ENCODE assay signal across 14 cellular contexts in genomic region chr2:28296243-28296642, GRCh38.
A peak's percentile ranks its signal among the peaks of the same experiment; 100 is the strongest.
DNase-seq lines count a peak whose midpoint lies in the region; ATAC-seq and TF ChIP-seq lines count a peak whose summit lies in the region.
"Had no signal": no experiment of that assay in that cellular context is flagged by ENCODE, and none has a peak within 500 bp of the region (broad histone marks: within the 10 kb centered on the region; RNA-seq: fewer than 3 reads in every experiment).

No MANE protein-coding gene starts in this region.

- no peak overlapping the region for H3K4me3 ChIP-seq in epithelial cell of proximal tubule (ENCODE audit: low read depth, low read length)

- CTCF ChIA-PET in RWPE1 (lab: Yijun Ruan, JAX): interaction anchor here (0.6 kb wide), 1 partner anchor 228 kb away, joined by 3 read pairs; no protein-coding TSS in a partner anchor
- CTCF ChIA-PET in activated naive CD4-positive, alpha-beta T cell treated with anti-CD3 and anti-CD28 coated beads, Interleukin-2, amount 10 ng/mL, durations not matched to agents 7 days and 5 days (lab: Charles Lee): no interaction called here

- H3K27ac ChIP-seq in RWPE1: no peak overlapping the region

- peak; percentile 41 for ATAC-seq in activated naive CD8-positive, alpha-beta T cell treated with anti-CD3 and anti-CD28 coated beads, Interleukin-2, amount 50 U/mL, for 24 hours
- no peak for ATAC-seq in HG03025 (IDR thresholded peaks at IDR 0.05; ENCODE audit: low FRiP score, unreplicated experiment)
- ATAC-seq: naive thymus-derived CD8-positive, alpha-beta T cell had no signal

- intact Hi-C loops in head of caudate nucleus (cut with DNase I): no loop called here

- H3K4me1 Mint-ChIP-seq in activated naive CD8-positive, alpha-beta T cell treated with anti-CD3 and anti-CD28 coated beads, Interleukin-2, amount 50 U/mL, for 24 hours: peaks cover 33% of the 10 kb centered on the region
- peaks cover 17% of the 10 kb centered on the region for H3K4me1 Mint-ChIP-seq in activated naive CD8-positive, alpha-beta T cell treated with anti-CD3 and anti-CD28 coated beads for 36 hours
- H3K4me1 Mint-ChIP-seq in activated naive CD4-positive, alpha-beta T cell treated with anti-CD3 and anti-CD28 coated beads, Interleukin-2, amount 10 ng/mL, durations not matched to agents 7 days and 5 days: peaks cover 3% of the 10 kb centered on the region
- H3K4me1 Mint-ChIP-seq: CD8-positive, alpha-beta memory T cell; naive thymus-derived CD8-positive, alpha-beta T cell had no signal

- no peak overlapping the region for H3K4me3 Mint-ChIP-seq in activated naive CD8-positive, alpha-beta T cell treated with anti-CD3 and anti-CD28 coated beads, Interleukin-2, amount 50 U/mL, for 24 hours
- H3K4me3 Mint-ChIP-seq in activated naive CD8-positive, alpha-beta T cell treated with anti-CD3 and anti-CD28 coated beads for 36 hours: no peak overlapping the region
- no peak overlapping the region for H3K4me3 Mint-ChIP-seq in activated naive CD4-positive, alpha-beta T cell treated with anti-CD3 and anti-CD28 coated beads, Interleukin-2, amount 10 ng/mL, durations not matched to agents 7 days and 5 days
- H3K4me3 Mint-ChIP-seq: activated naive CD8-positive, alpha-beta T cell treated with anti-CD3 and anti-CD28 coated beads, Interleukin-2, amount 10 ng/mL, durations not matched to agents 7 days and 5 days; CD8-positive, alpha-beta memory T cell; naive thymus-derived CD8-positive, alpha-beta T cell had no signal

- peak overlapping the region; percentile 50 for H3K27ac Mint-ChIP-seq in activated naive CD8-positive, alpha-beta T cell treated with anti-CD3 and anti-CD28 coated beads, Interleukin-2, amount 50 U/mL, for 24 hours
- no peak overlapping the region for H3K27ac Mint-ChIP-seq in activated naive CD8-positive, alpha-beta T cell treated with anti-CD3 and anti-CD28 coated beads for 36 hours
- H3K27ac Mint-ChIP-seq in activated naive CD4-positive, alpha-beta T cell treated with anti-CD3 and anti-CD28 coated beads, Interleukin-2, amount 10 ng/mL, durations not matched to agents 7 days and 5 days: no peak overlapping the region
- H3K27ac Mint-ChIP-seq: activated naive CD8-positive, alpha-beta T cell treated with anti-CD3 and anti-CD28 coated beads, Interleukin-2, amount 10 ng/mL, durations not matched to agents 7 days and 5 days had no signal

- H3K27me3 Mint-ChIP-seq in activated naive CD8-positive, alpha-beta T cell treated with anti-CD3 and anti-CD28 coated beads, Interleukin-2, amount 50 U/mL, for 24 hours: no peaks in the 10 kb centered on the region
- no peaks in the 10 kb centered on the region for H3K27me3 Mint-ChIP-seq in activated naive CD8-positive, alpha-beta T cell treated with anti-CD3 and anti-CD28 coated beads for 36 hours
- no peaks in the 10 kb centered on the region for H3K27me3 Mint-ChIP-seq in activated naive CD4-positive, alpha-beta T cell treated with anti-CD3 and anti-CD28 coated beads, Interleukin-2, amount 10 ng/mL, durations not matched to agents 7 days and 5 days
- H3K27me3 Mint-ChIP-seq: activated naive CD8-positive, alpha-beta T cell treated with anti-CD3 and anti-CD28 coated beads, Interleukin-2, amount 10 ng/mL, durations not matched to agents 7 days and 5 days; CD8-positive, alpha-beta memory T cell; naive thymus-derived CD8-positive, alpha-beta T cell had no signal

- H3K36me3 Mint-ChIP-seq in activated naive CD8-positive, alpha-beta T cell treated with anti-CD3 and anti-CD28 coated beads, Interleukin-2, amount 50 U/mL, for 24 hours (ENCODE audit: low read depth): peaks cover 10% of the 10 kb centered on the region
- H3K36me3 Mint-ChIP-seq in activated naive CD8-positive, alpha-beta T cell treated with anti-CD3 and anti-CD28 coated beads for 36 hours: peaks cover 2% of the 10 kb centered on the region
- peaks cover 24% of the 10 kb centered on the region for H3K36me3 Mint-ChIP-seq in activated naive CD4-positive, alpha-beta T cell treated with anti-CD3 and anti-CD28 coated beads, Interleukin-2, amount 10 ng/mL, durations not matched to agents 7 days and 5 days

- H3K9me3 Mint-ChIP-seq in activated naive CD8-positive, alpha-beta T cell treated with anti-CD3 and anti-CD28 coated beads, Interleukin-2, amount 50 U/mL, for 24 hours: no peaks in the 10 kb centered on the region
- H3K9me3 Mint-ChIP-seq in activated naive CD8-positive, alpha-beta T cell treated with anti-CD3 and anti-CD28 coated beads for 36 hours: no peaks in the 10 kb centered on the region
- no peaks in the 10 kb centered on the region for H3K9me3 Mint-ChIP-seq in activated naive CD4-positive, alpha-beta T cell treated with anti-CD3 and anti-CD28 coated beads, Interleukin-2, amount 10 ng/mL, durations not matched to agents 7 days and 5 days
- H3K9me3 Mint-ChIP-seq: activated naive CD8-positive, alpha-beta T cell treated with anti-CD3 and anti-CD28 coated beads, Interleukin-2, amount 10 ng/mL, durations not matched to agents 7 days and 5 days; CD8-positive, alpha-beta memory T cell; naive thymus-derived CD8-positive, alpha-beta T cell had no signal

- no peak for TF ChIP-seq CTCF in RWPE1 (conservative IDR thresholded peaks at IDR 0.05; ENCODE audit: low read depth)
- TF ChIP-seq CTCF in epithelial cell of proximal tubule (conservative IDR thresholded peaks at IDR 0.05; ENCODE audit: low read depth, low read length): no peak

- POLR2A ChIA-PET in RWPE1 (lab: Yijun Ruan, JAX; ENCODE audit: low non-redundant PET): no interaction called here

- no peak for DNase-seq in activated naive CD8-positive, alpha-beta T cell treated with anti-CD3 and anti-CD28 coated beads, Interleukin-2, amount 50 U/mL, for 24 hours
- no peak for DNase-seq in activated naive CD8-positive, alpha-beta T cell treated with anti-CD3 and anti-CD28 coated beads for 36 hours
- peak; percentile 21 for DNase-seq in RWPE1 (ENCODE audit: low spot score)
- DNase-seq in epithelial cell of proximal tubule (ENCODE audit: low read depth): peak; percentile 41
- DNase-seq in stromal cell of bone marrow (ENCODE audit: low read depth): peak; percentile 39
- no peak for DNase-seq in head of caudate nucleus
- DNase-seq in activated naive CD4-positive, alpha-beta T cell treated with anti-CD3 and anti-CD28 coated beads, Interleukin-2, amount 10 ng/mL, durations not matched to agents 7 days and 5 days: no peak
- DNase-seq: activated CD4-positive, CD25-positive, alpha-beta regulatory T cell; activated naive CD8-positive, alpha-beta T cell treated with anti-CD3 and anti-CD28 coated beads, Interleukin-2, amount 10 ng/mL, durations not matched to agents 7 days and 5 days; CD8-positive, alpha-beta memory T cell; naive thymus-derived CD8-positive, alpha-beta T cell; NCI-H1694; T-helper 1 cell had no signal

Comparison
In these comparisons a context has a peak if more than half of its experiments do, and no peak if none do; other contexts are left out.
1. DNase-seq: peak in RWPE1 (single experiment), epithelial cell of proximal tubule (single experiment) and stromal cell of bone marrow (single experiment); none in activated naive CD8-positive, alpha-beta T cell treated with anti-CD3 and anti-CD28 coated beads, Interleukin-2, amount 50 U/mL, for 24 hours (single experiment), activated naive CD8-positive, alpha-beta T cell treated with anti-CD3 and anti-CD28 coated beads for 36 hours (single experiment), head of caudate nucleus (0 of 42) and activated naive CD4-positive, alpha-beta T cell treated with anti-CD3 and anti-CD28 coated beads, Interleukin-2, amount 10 ng/mL, durations not matched to agents 7 days and 5 days (single experiment).